ENCODE assay signal across 10 cellular contexts in genomic region chr6:38307730-38308129, GRCh38.
DNase-seq lines count a peak whose midpoint lies in the region; ATAC-seq, FAIRE-seq and TF ChIP-seq lines count a peak whose summit lies in the region.
"Had no signal": no experiment of that assay in that cellular context is flagged by ENCODE, and none has a peak within 500 bp of the region (broad histone marks: within the 10 kb centered on the region; RNA-seq: fewer than 3 reads in every experiment).

No MANE protein-coding gene starts in this region.

- peak overlapping the region; percentile 30 to 80 (median 70) for H3K4me2 ChIP-seq in BLaER1 treated with 17β-estradiol and CSF1 and Interleukin-3, amounts not matched to agents 10 nM and 100 nM

- no peaks in the 10 kb centered on the region for H3K4me1 Mint-ChIP-seq in MCF 10A (ENCODE audit: insufficient read depth, unreplicated experiment)

- POLR2A ChIA-PET in MCF 10A (lab: Yijun Ruan, JAX) = interaction anchor here (0.6 kb wide), 2 partner anchors 14 to 1041 kb away, joined by 3 to 4 read pairs; no protein-coding TSS in a partner anchor

- CTCF ChIA-PET in MCF 10A (lab: Yijun Ruan, JAX) = interaction anchor here (0.6 kb wide), 1 partner anchor 10 kb away, joined by 4 read pairs; no protein-coding TSS in a partner anchor

- FAIRE-seq in pancreas (lab: Jason Lieb, UNC) = no peak

- no peak overlapping the region for H3K27ac Mint-ChIP-seq in MCF 10A (ENCODE audit: low read depth, unreplicated experiment)

- H3K27ac ChIP-seq in BLaER1 treated with 17β-estradiol and CSF1 and Interleukin-3, amounts not matched to agents 10 nM and 100 nM = peak overlapping the region in 7 of 11 experiments; percentile 22 to 59 (median 46); a peak in 9 of 22 replicates
- H3K27ac ChIP-seq in SJCRH30 = peak overlapping the region; percentile 76
- no peak overlapping the region for H3K27ac ChIP-seq in pancreas
- no peak overlapping the region for H3K27ac ChIP-seq in substantia nigra (ENCODE audit: low read depth, low read length, poor library complexity, severe bottlenecking)
- H3K27ac ChIP-seq: upper lobe of right lung had no signal

- H3K36me3 Mint-ChIP-seq in MCF 10A (ENCODE audit: insufficient read depth, unreplicated experiment) = no peaks in the 10 kb centered on the region

- no peaks in the 10 kb centered on the region for H3K27me3 Mint-ChIP-seq in MCF 10A (ENCODE audit: insufficient read depth, unreplicated experiment)

- ATAC-seq in GM19395 (IDR thresholded peaks at IDR 0.05; ENCODE audit: unreplicated experiment) = peak; percentile 84
- peak; percentile 58 for ATAC-seq in HG03060 (IDR thresholded peaks at IDR 0.05; ENCODE audit: low read depth, unreplicated experiment)
- ATAC-seq in pancreas = no peak
- ATAC-seq: upper lobe of right lung had no signal

- BruUV-seq in MCF 10A (replicated peaks; lab: Mats Ljungman, UMichigan) = no TSS peak

- no peak for TF ChIP-seq CTCF in pancreas (IDR thresholded peaks at IDR 0.05)
- TF ChIP-seq CTCF in MCF 10A (IDR thresholded peaks at IDR 0.05; ENCODE audit: unreplicated experiment) = no peak

- DNase-seq in SJCRH30 (peak in 1 of 2 experiments; percentile 44), pancreas (no peak), MCF 10A (ENCODE audit: unreplicated experiment) (no peak), substantia nigra (lab: John Stamatoyannopoulos, UW) (no peak), NCI-H1048 (lab: John Stamatoyannopoulos, UW) (no peak)
- DNase-seq: activated CD4-positive, alpha-beta T cell treated with anti-CD3 and anti-CD28 coated beads, Interleukin-2, amount 50 U/mL, for 4 hours; upper lobe of right lung had no signal

- peaks cover 26 to 41% (median 32%) of the 10 kb centered on the region in 10 experiments for H3K4me1 ChIP-seq in BLaER1 treated with 17β-estradiol and CSF1 and Interleukin-3, amounts not matched to agents 10 nM and 100 nM
- H3K4me1 ChIP-seq in SJCRH30 (peaks cover 25% of the 10 kb centered on the region), pancreas (no peaks in the 10 kb centered on the region)
- H3K4me1 ChIP-seq: upper lobe of right lung had no signal

- H3K27me3 ChIP-seq in BLaER1 treated with 17β-estradiol and CSF1 and Interleukin-3, amounts not matched to agents 10 nM and 100 nM = no peaks in the 10 kb centered on the region
- H3K27me3 ChIP-seq in SJCRH30 (no peaks in the 10 kb centered on the region), pancreas (no peaks in the 10 kb centered on the region)
- H3K27me3 ChIP-seq: upper lobe of right lung had no signal

- H3K4me3 Mint-ChIP-seq in MCF 10A (ENCODE audit: unreplicated experiment) = no peak overlapping the region

- intact Hi-C loops in pancreas (cut with DNase I) (no loop called here), MCF 10A (cut with micrococcal nuclease) (no loop called here)

- H3K9ac ChIP-seq in BLaER1 treated with 17β-estradiol and CSF1 and Interleukin-3, amounts not matched to agents 10 nM and 100 nM = no peak overlapping the region; a peak in 3 of 22 replicates

- no peaks in the 10 kb centered on the region for H4K20me1 ChIP-seq in BLaER1 treated with 17β-estradiol and CSF1 and Interleukin-3, amounts not matched to agents 10 nM and 100 nM

- H3K9me3 Mint-ChIP-seq in MCF 10A (ENCODE audit: unreplicated experiment) = no peaks in the 10 kb centered on the region

- no peaks in the 10 kb centered on the region for H3K9me3 ChIP-seq in BLaER1 treated with 17β-estradiol and CSF1 and Interleukin-3, amounts not matched to agents 10 nM and 100 nM (replicated peaks in 1 of 11)
- H3K9me3 ChIP-seq in SJCRH30 (replicated peaks) = peaks cover 3% of the 10 kb centered on the region; the same call in 1 of the 2 replicates
- no peaks in the 10 kb centered on the region for H3K9me3 ChIP-seq in pancreas
- H3K9me3 ChIP-seq: upper lobe of right lung had no signal

- H3K36me3 ChIP-seq in BLaER1 treated with 17β-estradiol and CSF1 and Interleukin-3, amounts not matched to agents 10 nM and 100 nM = no peaks in the 10 kb centered on the region
- H3K36me3 ChIP-seq in SJCRH30 (no peaks in the 10 kb centered on the region), pancreas (no peaks in the 10 kb centered on the region)
- H3K36me3 ChIP-seq: upper lobe of right lung had no signal

- H3K4me3 ChIP-seq in BLaER1 treated with 17β-estradiol and CSF1 and Interleukin-3, amounts not matched to agents 10 nM and 100 nM = no peak overlapping the region
- H3K4me3 ChIP-seq in SJCRH30 = no peak overlapping the region
- no peak overlapping the region for H3K4me3 ChIP-seq in pancreas
- H3K4me3 ChIP-seq: upper lobe of right lung had no signal

Comparison
In these comparisons a context has a peak if more than half of its experiments do, and no peak if none do; other contexts are left out.
1. H3K27ac ChIP-seq: peak in BLaER1 treated with 17β-estradiol and CSF1 and Interleukin-3, amounts not matched to agents 10 nM and 100 nM (7 of 11) and SJCRH30 (single experiment); none in pancreas (0 of 4) and substantia nigra (single experiment).
2. ATAC-seq: peak in GM19395 (single experiment) and HG03060 (single experiment); none in pancreas (0 of 4).